ENCODE assay signal across 8 cellular contexts in genomic region chr2:20447437-20448245, GRCh38. TPM values are rescaled to one million over a fixed set of nuclear protein-coding genes. Genes with fewer than 3 reads are reported as not detected.
DNase-seq lines count a peak whose midpoint lies in the region; ATAC-seq and TF ChIP-seq lines count a peak whose summit lies in the region.

No MANE protein-coding gene starts in this region.

- no peaks in the 10 kb centered on the region for H3K36me3 Mint-ChIP-seq in T-cell

- H3K36me3 ChIP-seq in ectodermal cell (ENCODE audit: control insufficient read depth, insufficient read depth, low read length) (no peaks in the 10 kb centered on the region), mesendoderm (ENCODE audit: control insufficient read depth, insufficient read depth, low read length) (no peaks in the 10 kb centered on the region)

- peaks cover 19% of the 10 kb centered on the region for H3K79me2 ChIP-seq in mesendoderm (ENCODE audit: control insufficient read depth, insufficient read depth, low read length)

- peak overlapping the region; percentile 32 for H3K23ac ChIP-seq in mesendoderm (ENCODE audit: low read length)

- no peak overlapping the region for H3K4ac ChIP-seq in mesendoderm (ENCODE audit: low read depth, low read length)

- no peak overlapping the region for H2AK5ac ChIP-seq in mesendoderm (ENCODE audit: low read length)

- no peak overlapping the region for H4K5ac ChIP-seq in mesendoderm (ENCODE audit: low read length)

- ATAC-seq in GM18499 (IDR thresholded peaks at IDR 0.05; ENCODE audit: insufficient read depth, unreplicated experiment), result peak; percentile 1
- ATAC-seq in HG03139 (IDR thresholded peaks at IDR 0.05; ENCODE audit: unreplicated experiment), result peak; percentile 3
- peak in 1 of 4 experiments; percentile 6 for ATAC-seq in T-cell (replicated peaks in 1 of 4)
- no peak for ATAC-seq in GM19397 (IDR thresholded peaks at IDR 0.05; ENCODE audit: unreplicated experiment)

- H3K27ac Mint-ChIP-seq in T-cell, result no peak overlapping the region

- H3K56ac ChIP-seq in mesendoderm (ENCODE audit: low read length), result peak overlapping the region; percentile 97

- no peaks in the 10 kb centered on the region for H3K9me3 ChIP-seq in ectodermal cell (ENCODE audit: control insufficient read depth, low read length)

- peak overlapping the region; percentile 80 for H3K4me2 ChIP-seq in mesendoderm (ENCODE audit: low read length)

- peaks cover 3 to 29% of the 10 kb centered on the region in 2 donors for H3K27me3 Mint-ChIP-seq in T-cell

- peaks cover 0 to 12% (median 2%) of the 10 kb centered on the region in 3 donors for H3K4me1 Mint-ChIP-seq in T-cell

- 1% methylated on average over 78 of the region's 78 CpGs for WGBS in ectodermal cell, 2 experiments
- WGBS in mesendoderm (ENCODE audit: extremely low coverage, insufficient coverage, low lambda C conversion rate), result no CpG with 5 or more reads among the region's 78 CpGs

- H2BK5ac ChIP-seq in mesendoderm (ENCODE audit: low read length), result peak overlapping the region; percentile 72

- no peaks in the 10 kb centered on the region for H3K9me3 Mint-ChIP-seq in T-cell

- no peak overlapping the region for H2BK120ac ChIP-seq in mesendoderm (ENCODE audit: low read depth, low read length)

- H3K9ac ChIP-seq in mesendoderm (ENCODE audit: low read length), result peak overlapping the region; percentile 97

- peak overlapping the region; percentile 81 for H3K27ac ChIP-seq in ectodermal cell (ENCODE audit: insufficient read depth, low read depth, low read length, poor library complexity, severe bottlenecking)
- H3K27ac ChIP-seq in mesendoderm (ENCODE audit: low read depth, low read length), result peak overlapping the region; percentile 65
- peak overlapping the region; percentile 98 for H3K27ac ChIP-seq in temporal lobe (ENCODE audit: low read depth, low read length)

- H3K27me3 ChIP-seq in ectodermal cell (ENCODE audit: control insufficient read depth, insufficient read depth, low read length, poor library complexity, severe bottlenecking), result peaks cover 4% of the 10 kb centered on the region
- no peaks in the 10 kb centered on the region for H3K27me3 ChIP-seq in mesendoderm (ENCODE audit: insufficient read depth, low read length, poor library complexity)

- H3K4me1 ChIP-seq in ectodermal cell (ENCODE audit: control insufficient read depth, insufficient read depth, low read length) (peaks cover 23% of the 10 kb centered on the region), mesendoderm (ENCODE audit: control insufficient read depth, low read depth, low read length) (peaks cover 10% of the 10 kb centered on the region)

- peak overlapping the region; percentile 79 for H3K4me3 ChIP-seq in AG09309 (ENCODE audit: control insufficient read depth, low read depth, low read length)
- peak overlapping the region; percentile 89 for H3K4me3 ChIP-seq in ectodermal cell (ENCODE audit: insufficient read depth, low read depth, low read length)
- H3K4me3 ChIP-seq in mesendoderm (ENCODE audit: low read length), result peak overlapping the region; percentile 80

- no peak overlapping the region for H2BK15ac ChIP-seq in mesendoderm (replicated peaks; ENCODE audit: low read depth)

- POLR2A ChIA-PET in T-cell (lab: Charles Lee), result interaction anchor here (0.6 to 2.0 kb wide), 12 partner anchors 10 to 1888 kb away, joined by 3 to 22 read pairs (median 4); partner anchors contain the start of genes HS1BP3 (in 1 of the 2) and LDAH (in 1 of the 2)

- H3K18ac ChIP-seq in mesendoderm (ENCODE audit: low read length), result peak overlapping the region; percentile 57

- no peaks in the 10 kb centered on the region for H3K79me1 ChIP-seq in mesendoderm (ENCODE audit: low read length)

- DNase-seq in AG09309 (ENCODE audit: low read depth) (no peak), T-cell (peak in 12 of 34 experiments; percentile 1 to 31 (median 11)), mesendoderm (peak; percentile 61)

- peak overlapping the region; percentile 76 to 81 (median 78) for H3K4me3 Mint-ChIP-seq in T-cell

- no peak overlapping the region for H4K8ac ChIP-seq in mesendoderm (ENCODE audit: low read depth, low read length)

- TF ChIP-seq CTCF in AG09309 (IDR thresholded peaks at IDR 0.05; ENCODE audit: control insufficient read depth, insufficient read depth, low read depth, low read length, missing control alignments), result peak; percentile 1

- CTCF ChIA-PET in T-cell (lab: Charles Lee), result interaction anchor here (0.5 to 1.9 kb wide), 10 partner anchors 10 to 214 kb away, joined by 3 to 20 read pairs (median 5); partner anchors contain the start of gene HS1BP3 (in 1 of the 2)

RNA-seq across cellular contexts. Expression of gene RHOB, which starts 0.8 kb away (rescaled TPM):
- total RNA-seq in T-cell (10 to 100 TPM; 11.4 to 42.4 (median 14.7) TPM), temporal lobe (165 TPM)
- 124 TPM for polyA plus RNA-seq in ectodermal cell (2013, experiment 1 of 4)
- 114 TPM for polyA plus RNA-seq in ectodermal cell (2013, experiment 2 of 4)
- 102 TPM for polyA plus RNA-seq in ectodermal cell (2013, experiment 3 of 4)
- 102 TPM for polyA plus RNA-seq in ectodermal cell (2013, experiment 4 of 4)
- polyA plus RNA-seq in mesendoderm (2013, experiment 1 of 2), result 109 TPM
- 109 TPM for polyA plus RNA-seq in mesendoderm (2013, experiment 2 of 2)
